Comparison of ENCODE assay signal across 17 cellular contexts in genomic region chr2:186309901-186310300, GRCh38.
DNase-seq lines count a peak whose midpoint lies in the region; ATAC-seq lines count a peak whose summit lies in the region.
"Had no signal": no experiment of that assay in that cellular context is flagged by ENCODE, and none has a peak within 500 bp of the region (broad histone marks: within the 10 kb centered on the region; RNA-seq: fewer than 3 reads in every experiment).

No MANE protein-coding gene starts in this region.

- DNase-seq in Ammon's horn (ENCODE audit: low spot score) (peak; percentile 7), NCI-H446 treated with DMSO at 0.1 percent for 48 hours (lab: John Stamatoyannopoulos, UW) (peak; percentile 28), medulla oblongata (ENCODE audit: extremely low spot score) (peak; percentile 33), amniotic stem cell (lab: John Stamatoyannopoulos, UW) (no peak), T-helper 9 cell (no peak), Kasumi-1 (lab: John Stamatoyannopoulos, UW) (no peak), KBM-7 (no peak)
- DNase-seq: activated CD8-positive, alpha-beta memory T cell treated with anti-CD3 and anti-CD28 coated beads, Interleukin-2, amount 50 U/mL, for 4 hours; activated naive CD4-positive, alpha-beta T cell treated with Interleukin-2 at 50 U/mL for 16 hours; Caco-2; caudate nucleus; effector memory CD4-positive, alpha-beta T cell; KG1; NCI-H1436 had no signal

- ATAC-seq in esophagus mucosa = peak; percentile 42
- ATAC-seq: gastroesophageal sphincter, sciatic nerve had no signal

- in situ Hi-C loops in KBM-7 (cut with MboI; ENCODE audit: low pct_unique_long_range_greater_than_20kb, low sequenced_read_pairs) = no loop called here

Comparison
In these comparisons a context has a peak if more than half of its experiments do, and no peak if none do; other contexts are left out.
1. DNase-seq: peak in Ammon's horn (single experiment), NCI-H446 treated with DMSO at 0.1 percent for 48 hours (single experiment) and medulla oblongata (single experiment); none in amniotic stem cell (single experiment), T-helper 9 cell (single experiment), Kasumi-1 (0 of 2) and KBM-7 (single experiment).